Comparison of ENCODE assay signal across 1 cellular context in the genomic region with DNA sequence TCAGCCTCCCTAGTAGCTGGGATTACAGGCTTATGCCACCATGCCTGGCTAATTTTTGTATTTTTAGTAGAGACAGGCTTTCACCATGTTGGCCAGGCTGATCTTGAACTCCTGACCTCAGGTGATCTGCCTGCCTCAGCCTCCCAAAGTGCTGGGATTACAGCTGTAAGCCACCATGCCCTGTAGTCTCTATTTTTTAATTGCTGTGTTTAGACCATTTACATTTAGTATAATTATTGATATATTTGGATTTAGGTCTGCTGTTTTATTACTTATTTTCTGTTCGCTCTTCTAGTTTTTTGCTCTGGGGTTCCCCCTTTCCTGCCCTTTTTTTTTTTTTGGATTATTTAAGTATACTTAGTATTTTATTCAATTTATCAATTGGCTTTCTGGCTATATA. TPM values are rescaled to one million over a fixed set of nuclear protein-coding genes. Genes with fewer than 3 reads are reported as not detected.
"Had no signal": no experiment of that assay in that cellular context is flagged by ENCODE, and none has a peak within 500 bp of the region (broad histone marks: within the 10 kb centered on the region; RNA-seq: fewer than 3 reads in every experiment).

No MANE protein-coding gene starts in this region.

RNA-seq across cellular contexts. Expression of gene PTPN3, which starts 46.8 kb away (rescaled TPM):
- polyA plus RNA-seq: IgD-negative memory B cell had no signal
